ENCODE assay signal across 2 cellular contexts in the genomic region with DNA sequence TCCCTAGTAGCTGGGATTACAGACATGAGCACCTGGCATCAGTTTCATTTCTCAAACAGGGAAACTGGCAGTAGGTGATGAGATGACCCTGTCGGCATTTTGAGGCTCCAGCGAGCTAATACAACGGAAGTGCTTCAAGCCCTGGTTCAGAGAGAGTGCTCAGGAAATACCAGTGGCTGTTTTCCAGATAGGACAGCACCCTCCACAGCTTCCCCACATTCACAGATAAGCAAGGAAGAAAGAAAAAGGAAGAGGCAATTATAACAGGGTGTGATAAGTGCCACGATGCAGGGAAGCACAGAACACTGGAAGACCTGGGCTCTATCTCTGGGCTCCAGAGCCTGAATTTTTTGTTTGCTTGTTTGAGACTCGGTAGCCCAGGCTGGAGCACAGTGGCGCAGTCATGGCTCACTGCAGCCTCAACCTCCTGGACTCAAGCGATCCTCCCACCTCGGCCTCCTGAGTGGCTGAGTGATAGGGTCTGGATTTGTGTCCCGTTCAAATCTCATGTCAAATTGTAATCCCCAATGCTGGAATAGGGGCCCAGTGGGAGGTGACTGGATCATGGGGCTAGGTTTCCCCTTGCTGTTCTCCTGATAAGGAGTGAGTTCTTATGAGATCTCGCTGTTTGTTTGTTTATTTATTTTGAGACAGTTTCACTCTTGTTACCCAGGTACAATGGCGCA.
A peak's percentile ranks its signal among the peaks of the same experiment; 100 is the strongest.
TF ChIP-seq lines count a peak whose summit lies in the region.

No MANE protein-coding gene starts in this region.

TF ChIP-seq in HepG2, 621 proteins besides CTCF, POLR2A, EP300 and RAD21:
- TF ChIP-seq ZNF121 (CRISPR knock-in tag; IDR thresholded peaks at IDR 0.05) (peak; percentile 76; the same call in 1 of the 2 replicates), ZSCAN21 (CRISPR knock-in tag; IDR thresholded peaks at IDR 0.05; ENCODE audit: borderline replicate concordance) (no peak)
- TF ChIP-seq, protein P1, sequence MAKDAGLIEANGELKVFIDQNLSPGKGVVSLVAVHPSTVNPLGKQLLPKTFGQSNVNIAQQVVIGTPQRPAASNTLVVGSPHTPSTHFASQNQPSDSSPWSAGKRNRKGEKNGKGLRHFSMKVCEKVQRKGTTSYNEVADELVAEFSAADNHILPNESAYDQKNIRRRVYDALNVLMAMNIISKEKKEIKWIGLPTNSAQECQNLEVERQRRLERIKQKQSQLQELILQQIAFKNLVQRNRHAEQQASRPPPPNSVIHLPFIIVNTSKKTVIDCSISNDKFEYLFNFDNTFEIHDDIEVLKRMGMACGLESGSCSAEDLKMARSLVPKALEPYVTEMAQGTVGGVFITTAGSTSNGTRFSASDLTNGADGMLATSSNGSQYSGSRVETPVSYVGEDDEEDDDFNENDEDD (CRISPR knock-in tag; IDR thresholded peaks at IDR 0.05; ENCODE audit: borderline replicate concordance) = no peak
- TF ChIP-seq, protein P2, sequence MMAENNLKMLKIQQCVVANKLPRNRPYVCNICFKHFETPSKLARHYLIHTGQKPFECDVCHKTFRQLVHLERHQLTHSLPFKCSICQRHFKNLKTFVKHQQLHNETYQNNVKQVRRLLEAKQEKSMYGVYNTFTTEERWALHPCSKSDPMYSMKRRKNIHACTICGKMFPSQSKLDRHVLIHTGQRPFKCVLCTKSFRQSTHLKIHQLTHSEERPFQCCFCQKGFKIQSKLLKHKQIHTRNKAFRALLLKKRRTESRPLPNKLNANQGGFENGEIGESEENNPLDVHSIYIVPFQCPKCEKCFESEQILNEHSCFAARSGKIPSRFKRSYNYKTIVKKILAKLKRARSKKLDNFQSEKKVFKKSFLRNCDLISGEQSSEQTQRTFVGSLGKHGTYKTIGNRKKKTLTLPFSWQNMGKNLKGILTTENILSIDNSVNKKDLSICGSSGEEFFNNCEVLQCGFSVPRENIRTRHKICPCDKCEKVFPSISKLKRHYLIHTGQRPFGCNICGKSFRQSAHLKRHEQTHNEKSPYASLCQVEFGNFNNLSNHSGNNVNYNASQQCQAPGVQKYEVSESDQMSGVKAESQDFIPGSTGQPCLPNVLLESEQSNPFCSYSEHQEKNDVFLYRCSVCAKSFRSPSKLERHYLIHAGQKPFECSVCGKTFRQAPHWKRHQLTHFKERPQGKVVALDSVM (CRISPR knock-in tag; IDR thresholded peaks at IDR 0.05) = peak; percentile 30; the same call in 1 of the 2 replicates

TF ChIP-seq in endothelial cell of umbilical vein, 7 proteins besides CTCF, POLR2A, EP300 and RAD21:
- TF ChIP-seq MYC (IDR thresholded peaks at IDR 0.05; ENCODE audit: low read depth, low read length) = no peak
- TF ChIP-seq GATA2 (IDR thresholded peaks at IDR 0.05; ENCODE audit: insufficient read depth, insufficient read length, low read depth, low read length) = no peak
- no peak for TF ChIP-seq JUN (IDR thresholded peaks at IDR 0.05; ENCODE audit: borderline replicate concordance, insufficient read depth, insufficient read length, low read depth)
- no peak for TF ChIP-seq FOS (IDR thresholded peaks at IDR 0.05; ENCODE audit: borderline replicate concordance, insufficient read depth, low read length)
- TF ChIP-seq, protein P3, sequence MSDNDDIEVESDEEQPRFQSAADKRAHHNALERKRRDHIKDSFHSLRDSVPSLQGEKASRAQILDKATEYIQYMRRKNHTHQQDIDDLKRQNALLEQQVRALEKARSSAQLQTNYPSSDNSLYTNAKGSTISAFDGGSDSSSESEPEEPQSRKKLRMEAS (IDR thresholded peaks at IDR 0.05; ENCODE audit: insufficient read depth, insufficient read length) = no peak
- no peak for TF ChIP-seq POLR2AphosphoS5 (IDR thresholded peaks at IDR 0.05; ENCODE audit: insufficient read depth, low read depth, low read length)
- TF ChIP-seq EZH2 (IDR thresholded peaks at IDR 0.05; ENCODE audit: borderline replicate concordance, low read depth, low read length, severe bottlenecking) = no peak
TF ChIP-seq in endothelial cell of umbilical vein: peak in this region for 0.
